ENCODE assay signal across 8 cellular contexts in the genomic region with DNA sequence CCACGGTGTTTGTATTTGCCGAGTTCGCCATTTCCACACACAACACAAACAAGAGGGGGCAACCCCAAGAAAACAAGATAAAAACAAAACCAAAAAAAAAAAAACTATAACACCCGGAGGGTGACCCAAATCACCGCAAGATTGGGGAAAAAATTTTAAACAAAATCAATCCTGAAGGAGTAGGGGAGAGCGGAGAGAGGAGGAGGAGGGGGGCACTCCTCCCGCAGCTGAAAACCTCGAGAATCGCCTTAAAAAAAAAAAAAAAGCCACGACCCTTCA. TPM values are rescaled to one million over a fixed set of nuclear protein-coding genes. Genes with fewer than 3 reads are reported as not detected.
DNase-seq lines count a peak whose midpoint lies in the region; ATAC-seq lines count a peak whose summit lies in the region.

No MANE protein-coding gene starts in this region.

- H3K36me3 ChIP-seq in iPS-15b (ENCODE audit: control insufficient read depth, insufficient read depth, low read length): peaks cover 4% of the 10 kb centered on the region

- H3K9me3 Mint-ChIP-seq in activated T-cell treated with anti-CD3 and anti-CD28 coated beads, Interleukin-2, amount 50 U/mL, for 72 hours: no peaks in the 10 kb centered on the region
- H3K9me3 Mint-ChIP-seq in stimulated activated naive CD8-positive, alpha-beta T cell treated with anti-CD3 and anti-CD28 coated beads, Interleukin-15, amount 100 ng/mL, for 72 hours: no peaks in the 10 kb centered on the region

- H3K9me3 ChIP-seq in iPS-15b (ENCODE audit: control insufficient read depth, insufficient read depth, low read length): no peaks in the 10 kb centered on the region

- H3K27me3 ChIP-seq in iPS-15b (ENCODE audit: control insufficient read depth, insufficient read depth, low read length): no peaks in the 10 kb centered on the region

- DNase-seq in NCI-H146 treated with DMSO at 0.1 percent for 48 hours (lab: John Stamatoyannopoulos, UW; ENCODE audit: unreplicated experiment) (peak; percentile 35), NCI-H146 (lab: John Stamatoyannopoulos, UW) (no peak), D341Med (ENCODE audit: low spot score) (no peak), NCI-H345 treated with DMSO at 0.1 percent for 48 hours (lab: John Stamatoyannopoulos, UW; ENCODE audit: unreplicated experiment) (no peak)
- DNase-seq in activated T-cell treated with anti-CD3 and anti-CD28 coated beads, Interleukin-2, amount 50 U/mL, for 72 hours: no peak
- DNase-seq in stimulated activated naive CD8-positive, alpha-beta T cell treated with anti-CD3 and anti-CD28 coated beads, Interleukin-15, amount 100 ng/mL, for 72 hours: no peak

- ATAC-seq in activated T-cell treated with anti-CD3 and anti-CD28 coated beads, Interleukin-2, amount 50 U/mL, for 72 hours (replicated peaks in 1 of 2): no peak
- ATAC-seq in stimulated activated naive CD8-positive, alpha-beta T cell treated with anti-CD3 and anti-CD28 coated beads, Interleukin-15, amount 100 ng/mL, for 72 hours: no peak
- no peak for ATAC-seq in GM18511 (IDR thresholded peaks at IDR 0.05; ENCODE audit: unreplicated experiment)

- H3K4me1 Mint-ChIP-seq in activated T-cell treated with anti-CD3 and anti-CD28 coated beads, Interleukin-2, amount 50 U/mL, for 72 hours (ENCODE audit: low read depth): peaks cover 50% of the 10 kb centered on the region
- H3K4me1 Mint-ChIP-seq in stimulated activated naive CD8-positive, alpha-beta T cell treated with anti-CD3 and anti-CD28 coated beads, Interleukin-15, amount 100 ng/mL, for 72 hours: peaks cover 40% of the 10 kb centered on the region

- H3K4me3 ChIP-seq in iPS-15b (ENCODE audit: low read depth, low read length): peak overlapping the region; percentile 73

- H3K27ac Mint-ChIP-seq in activated T-cell treated with anti-CD3 and anti-CD28 coated beads, Interleukin-2, amount 50 U/mL, for 72 hours: peak overlapping the region; percentile 98
- peak overlapping the region; percentile 99 to 100 for H3K27ac Mint-ChIP-seq in stimulated activated naive CD8-positive, alpha-beta T cell treated with anti-CD3 and anti-CD28 coated beads, Interleukin-15, amount 100 ng/mL, for 72 hours

- H3K9ac ChIP-seq in iPS-15b (ENCODE audit: low read depth, low read length): peak overlapping the region; percentile 85

- H3K27me3 Mint-ChIP-seq in activated T-cell treated with anti-CD3 and anti-CD28 coated beads, Interleukin-2, amount 50 U/mL, for 72 hours (ENCODE audit: low read depth): no peaks in the 10 kb centered on the region
- H3K27me3 Mint-ChIP-seq in stimulated activated naive CD8-positive, alpha-beta T cell treated with anti-CD3 and anti-CD28 coated beads, Interleukin-15, amount 100 ng/mL, for 72 hours: no peaks in the 10 kb centered on the region

- peak overlapping the region; percentile 93 to 96 for H3K4me3 Mint-ChIP-seq in activated T-cell treated with anti-CD3 and anti-CD28 coated beads, Interleukin-2, amount 50 U/mL, for 72 hours
- H3K4me3 Mint-ChIP-seq in stimulated activated naive CD8-positive, alpha-beta T cell treated with anti-CD3 and anti-CD28 coated beads, Interleukin-15, amount 100 ng/mL, for 72 hours: peak overlapping the region; percentile 93 to 95

- H3K4me1 ChIP-seq in iPS-15b (ENCODE audit: control insufficient read depth, insufficient read depth, low read length): peaks cover 18% of the 10 kb centered on the region

- peaks cover 6 to 15% of the 10 kb centered on the region in 2 donors for H3K36me3 Mint-ChIP-seq in activated T-cell treated with anti-CD3 and anti-CD28 coated beads, Interleukin-2, amount 50 U/mL, for 72 hours (ENCODE audit: insufficient read depth in 2 of 2)

RNA-seq across cellular contexts. Expression of a gene that starts 0.3 kb away (rescaled TPM):
- 10 to 100 TPM; 52.3 to 58.6 TPM for total RNA-seq in activated T-cell treated with anti-CD3 and anti-CD28 coated beads, Interleukin-2, amount 50 U/mL, for 72 hours
